Comparison of ENCODE assay signal across 1 cellular context in genomic region chr22:43225609-43226008, GRCh38.
TF ChIP-seq lines count a peak whose summit lies in the region.

No MANE protein-coding gene starts in this region.

TF ChIP-seq in H1, 55 proteins besides CTCF, POLR2A, EP300 and RAD21:
- TF ChIP-seq FOSL1 (IDR thresholded peaks at IDR 0.05; ENCODE audit: insufficient read depth, low read depth, low read length), result no peak
- TF ChIP-seq SIX5 (IDR thresholded peaks at IDR 0.05; ENCODE audit: low read depth, low read length), result no peak
